In genomic region chr10:38143587-38143986, GRCh38 we compare ENCODE assay signal across 1 cellular context.
A peak's percentile ranks its signal among the peaks of the same experiment; 100 is the strongest.
TF ChIP-seq lines count a peak whose summit lies in the region.

No MANE protein-coding gene starts in this region.

TF ChIP-seq in HepG2, 621 proteins besides CTCF, POLR2A, EP300 and RAD21 (continued from another document and continues in another):
- peak; percentile 26; the same call in 1 of the 2 replicates for TF ChIP-seq CHD2 (IDR thresholded peaks at IDR 0.05; ENCODE audit: low read depth, low read length)
- TF ChIP-seq ZNF253 (CRISPR knock-in tag; IDR thresholded peaks at IDR 0.05; ENCODE audit: borderline replicate concordance) = no peak
- TF ChIP-seq HNF4A (CRISPR knock-in tag; IDR thresholded peaks at IDR 0.05) = peak; percentile 79
- peak; percentile 38; the same call in 1 of the 2 replicates for TF ChIP-seq MEIS1 (CRISPR knock-in tag; IDR thresholded peaks at IDR 0.05; ENCODE audit: borderline replicate concordance)
- TF ChIP-seq, protein P1, sequence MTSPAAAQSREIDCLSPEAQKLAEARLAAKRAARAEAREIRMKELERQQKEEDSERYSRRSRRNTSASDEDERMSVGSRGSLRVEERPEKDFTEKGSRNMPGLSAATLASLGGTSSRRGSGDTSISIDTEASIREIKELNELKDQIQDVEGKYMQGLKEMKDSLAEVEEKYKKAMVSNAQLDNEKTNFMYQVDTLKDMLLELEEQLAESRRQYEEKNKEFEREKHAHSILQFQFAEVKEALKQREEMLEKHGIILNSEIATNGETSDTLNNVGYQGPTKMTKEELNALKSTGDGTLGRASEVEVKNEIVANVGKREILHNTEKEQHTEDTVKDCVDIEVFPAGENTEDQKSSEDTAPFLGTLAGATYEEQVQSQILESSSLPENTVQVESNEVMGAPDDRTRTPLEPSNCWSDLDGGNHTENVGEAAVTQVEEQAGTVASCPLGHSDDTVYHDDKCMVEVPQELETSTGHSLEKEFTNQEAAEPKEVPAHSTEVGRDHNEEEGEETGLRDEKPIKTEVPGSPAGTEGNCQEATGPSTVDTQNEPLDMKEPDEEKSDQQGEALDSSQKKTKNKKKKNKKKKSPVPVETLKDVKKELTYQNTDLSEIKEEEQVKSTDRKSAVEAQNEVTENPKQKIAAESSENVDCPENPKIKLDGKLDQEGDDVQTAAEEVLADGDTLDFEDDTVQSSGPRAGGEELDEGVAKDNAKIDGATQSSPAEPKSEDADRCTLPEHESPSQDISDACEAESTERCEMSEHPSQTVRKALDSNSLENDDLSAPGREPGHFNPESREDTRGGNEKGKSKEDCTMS (CRISPR knock-in tag; conservative IDR thresholded peaks at IDR 0.05) = no peak
- no peak for TF ChIP-seq SYNCRIP (IDR thresholded peaks at IDR 0.05; ENCODE audit: insufficient read depth, low read depth, low read length)
- no peak for TF ChIP-seq AGO2 (optimal IDR thresholded peaks at IDR 0.05; ENCODE audit: low read depth, low read length)
- peak; percentile 80; the same call in 1 of the 2 replicates for TF ChIP-seq HMG20A (CRISPR knock-in tag; IDR thresholded peaks at IDR 0.05; ENCODE audit: borderline replicate concordance)
- peak; percentile 37; the same call in 1 of the 2 replicates for TF ChIP-seq ERF (CRISPR knock-in tag; IDR thresholded peaks at IDR 0.05)
- peak; percentile 56; the same call in 1 of the 2 replicates for TF ChIP-seq HDAC1 (CRISPR knock-in tag; IDR thresholded peaks at IDR 0.05)
- no peak for TF ChIP-seq ZNF121 (CRISPR knock-in tag; IDR thresholded peaks at IDR 0.05)
- 0 out of 2 replicates have a peak, but pooled peaks have one; percentile 41 for TF ChIP-seq ZZZ3 (CRISPR knock-in tag; IDR thresholded peaks at IDR 0.05; ENCODE audit: borderline replicate concordance)
- TF ChIP-seq, protein P2, sequence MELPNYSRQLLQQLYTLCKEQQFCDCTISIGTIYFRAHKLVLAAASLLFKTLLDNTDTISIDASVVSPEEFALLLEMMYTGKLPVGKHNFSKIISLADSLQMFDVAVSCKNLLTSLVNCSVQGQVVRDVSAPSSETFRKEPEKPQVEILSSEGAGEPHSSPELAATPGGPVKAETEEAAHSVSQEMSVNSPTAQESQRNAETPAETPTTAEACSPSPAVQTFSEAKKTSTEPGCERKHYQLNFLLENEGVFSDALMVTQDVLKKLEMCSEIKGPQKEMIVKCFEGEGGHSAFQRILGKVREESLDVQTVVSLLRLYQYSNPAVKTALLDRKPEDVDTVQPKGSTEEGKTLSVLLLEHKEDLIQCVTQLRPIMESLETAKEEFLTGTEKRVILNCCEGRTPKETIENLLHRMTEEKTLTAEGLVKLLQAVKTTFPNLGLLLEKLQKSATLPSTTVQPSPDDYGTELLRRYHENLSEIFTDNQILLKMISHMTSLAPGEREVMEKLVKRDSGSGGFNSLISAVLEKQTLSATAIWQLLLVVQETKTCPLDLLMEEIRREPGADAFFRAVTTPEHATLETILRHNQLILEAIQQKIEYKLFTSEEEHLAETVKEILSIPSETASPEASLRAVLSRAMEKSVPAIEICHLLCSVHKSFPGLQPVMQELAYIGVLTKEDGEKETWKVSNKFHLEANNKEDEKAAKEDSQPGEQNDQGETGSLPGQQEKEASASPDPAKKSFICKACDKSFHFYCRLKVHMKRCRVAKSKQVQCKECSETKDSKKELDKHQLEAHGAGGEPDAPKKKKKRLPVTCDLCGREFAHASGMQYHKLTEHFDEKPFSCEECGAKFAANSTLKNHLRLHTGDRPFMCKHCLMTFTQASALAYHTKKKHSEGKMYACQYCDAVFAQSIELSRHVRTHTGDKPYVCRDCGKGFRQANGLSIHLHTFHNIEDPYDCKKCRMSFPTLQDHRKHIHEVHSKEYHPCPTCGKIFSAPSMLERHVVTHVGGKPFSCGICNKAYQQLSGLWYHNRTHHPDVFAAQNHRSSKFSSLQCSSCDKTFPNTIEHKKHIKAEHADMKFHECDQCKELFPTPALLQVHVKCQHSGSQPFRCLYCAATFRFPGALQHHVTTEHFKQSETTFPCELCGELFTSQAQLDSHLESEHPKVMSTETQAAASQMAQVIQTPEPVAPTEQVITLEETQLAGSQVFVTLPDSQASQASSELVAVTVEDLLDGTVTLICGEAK (IDR thresholded peaks at IDR 0.05) = no peak
- TF ChIP-seq, protein P2 (CRISPR knock-in tag; IDR thresholded peaks at IDR 0.05) = peak; percentile 48; the same call in 1 of the 2 replicates
- TF ChIP-seq NR3C1 (CRISPR knock-in tag; IDR thresholded peaks at IDR 0.05) = no peak
- no peak for TF ChIP-seq ZNF773 (CRISPR knock-in tag; IDR thresholded peaks at IDR 0.05; ENCODE audit: borderline replicate concordance)
- TF ChIP-seq, protein P3, sequence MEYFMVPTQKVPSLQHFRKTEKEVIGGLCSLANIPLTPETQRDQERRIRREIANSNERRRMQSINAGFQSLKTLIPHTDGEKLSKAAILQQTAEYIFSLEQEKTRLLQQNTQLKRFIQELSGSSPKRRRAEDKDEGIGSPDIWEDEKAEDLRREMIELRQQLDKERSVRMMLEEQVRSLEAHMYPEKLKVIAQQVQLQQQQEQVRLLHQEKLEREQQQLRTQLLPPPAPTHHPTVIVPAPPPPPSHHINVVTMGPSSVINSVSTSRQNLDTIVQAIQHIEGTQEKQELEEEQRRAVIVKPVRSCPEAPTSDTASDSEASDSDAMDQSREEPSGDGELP (IDR thresholded peaks at IDR 0.05; ENCODE audit: borderline replicate concordance, low read depth) = peak; percentile 74; the same call in 1 of the 2 replicates
- TF ChIP-seq ZNF614 (CRISPR knock-in tag; IDR thresholded peaks at IDR 0.05; ENCODE audit: borderline replicate concordance) = 0 out of 2 replicates have a peak, but pooled peaks have one; percentile 20
- TF ChIP-seq ZNF672 (CRISPR knock-in tag; IDR thresholded peaks at IDR 0.05) = no peak
- no peak for TF ChIP-seq LCORL (IDR thresholded peaks at IDR 0.05)
- no peak for TF ChIP-seq LCORL (CRISPR knock-in tag; IDR thresholded peaks at IDR 0.05)
- TF ChIP-seq ATF5 (CRISPR knock-in tag; IDR thresholded peaks at IDR 0.05; ENCODE audit: low read depth) = no peak
- no peak for TF ChIP-seq ZNF577 (CRISPR knock-in tag; IDR thresholded peaks at IDR 0.05; ENCODE audit: borderline replicate concordance, low read depth)
- no peak for TF ChIP-seq RFXAP (CRISPR knock-in tag; IDR thresholded peaks at IDR 0.05; ENCODE audit: borderline replicate concordance)
- TF ChIP-seq ZNF878 (CRISPR knock-in tag; IDR thresholded peaks at IDR 0.05) = no peak
- TF ChIP-seq KAT2B (IDR thresholded peaks at IDR 0.05; ENCODE audit: borderline replicate concordance, low read depth, low read length) = no peak
- TF ChIP-seq, protein P4, sequence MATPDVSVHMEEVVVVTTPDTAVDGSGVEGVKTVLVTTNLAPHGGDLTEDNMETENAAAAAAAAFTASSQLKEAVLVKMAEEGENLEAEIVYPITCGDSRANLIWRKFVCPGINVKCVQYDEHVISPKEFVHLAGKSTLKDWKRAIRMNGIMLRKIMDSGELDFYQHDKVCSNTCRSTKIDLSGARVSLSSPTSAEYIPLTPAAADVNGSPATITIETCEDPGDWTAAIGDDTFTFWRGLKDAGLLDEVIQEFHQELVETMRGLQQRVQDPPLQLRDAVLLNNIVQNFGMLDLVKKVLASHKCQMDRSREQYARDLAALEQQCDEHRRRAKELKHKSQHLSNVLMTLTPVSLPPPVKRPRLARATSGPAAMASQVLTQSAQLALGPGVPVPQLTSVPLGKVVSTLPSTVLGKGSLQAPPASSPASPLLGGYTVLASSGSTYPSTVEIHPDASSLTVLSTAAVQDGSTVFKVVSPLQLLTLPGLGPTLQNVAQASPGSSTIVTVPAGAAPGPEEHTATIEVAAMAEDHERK (CRISPR knock-in tag; IDR thresholded peaks at IDR 0.05; ENCODE audit: low read depth) = no peak
- TF ChIP-seq, protein P5, sequence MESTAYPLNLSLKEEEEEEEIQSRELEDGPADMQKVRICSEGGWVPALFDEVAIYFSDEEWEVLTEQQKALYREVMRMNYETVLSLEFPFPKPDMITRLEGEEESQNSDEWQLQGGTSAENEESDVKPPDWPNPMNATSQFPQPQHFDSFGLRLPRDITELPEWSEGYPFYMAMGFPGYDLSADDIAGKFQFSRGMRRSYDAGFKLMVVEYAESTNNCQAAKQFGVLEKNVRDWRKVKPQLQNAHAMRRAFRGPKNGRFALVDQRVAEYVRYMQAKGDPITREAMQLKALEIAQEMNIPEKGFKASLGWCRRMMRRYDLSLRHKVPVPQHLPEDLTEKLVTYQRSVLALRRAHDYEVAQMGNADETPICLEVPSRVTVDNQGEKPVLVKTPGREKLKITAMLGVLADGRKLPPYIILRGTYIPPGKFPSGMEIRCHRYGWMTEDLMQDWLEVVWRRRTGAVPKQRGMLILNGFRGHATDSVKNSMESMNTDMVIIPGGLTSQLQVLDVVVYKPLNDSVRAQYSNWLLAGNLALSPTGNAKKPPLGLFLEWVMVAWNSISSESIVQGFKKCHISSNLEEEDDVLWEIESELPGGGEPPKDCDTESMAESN (CRISPR knock-in tag; conservative IDR thresholded peaks at IDR 0.05) = 0 out of 2 replicates have a peak, but pooled peaks have one; percentile 31
- TF ChIP-seq THAP11 (CRISPR knock-in tag; IDR thresholded peaks at IDR 0.05) = peak; percentile 68
- peak; percentile 51 for TF ChIP-seq TEAD3 (CRISPR knock-in tag; optimal IDR thresholded peaks at IDR 0.05; ENCODE audit: borderline replicate concordance)
- TF ChIP-seq NKX3-1 (CRISPR knock-in tag; IDR thresholded peaks at IDR 0.05) = no peak
- peak; percentile 40; the same call in 1 of the 2 replicates for TF ChIP-seq ZMYM4 (CRISPR knock-in tag; IDR thresholded peaks at IDR 0.05)
- TF ChIP-seq SPEN (CRISPR knock-in tag; IDR thresholded peaks at IDR 0.05; ENCODE audit: low read depth) = peak; percentile 51; the same call in 1 of the 2 replicates
- peak; percentile 57; the same call in 1 of the 2 replicates for TF ChIP-seq CBX5 (CRISPR knock-in tag; IDR thresholded peaks at IDR 0.05; ENCODE audit: borderline replicate concordance)
- no peak for TF ChIP-seq GATA4 (IDR thresholded peaks at IDR 0.05; ENCODE audit: borderline replicate concordance, low read depth)
- TF ChIP-seq, protein P6, sequence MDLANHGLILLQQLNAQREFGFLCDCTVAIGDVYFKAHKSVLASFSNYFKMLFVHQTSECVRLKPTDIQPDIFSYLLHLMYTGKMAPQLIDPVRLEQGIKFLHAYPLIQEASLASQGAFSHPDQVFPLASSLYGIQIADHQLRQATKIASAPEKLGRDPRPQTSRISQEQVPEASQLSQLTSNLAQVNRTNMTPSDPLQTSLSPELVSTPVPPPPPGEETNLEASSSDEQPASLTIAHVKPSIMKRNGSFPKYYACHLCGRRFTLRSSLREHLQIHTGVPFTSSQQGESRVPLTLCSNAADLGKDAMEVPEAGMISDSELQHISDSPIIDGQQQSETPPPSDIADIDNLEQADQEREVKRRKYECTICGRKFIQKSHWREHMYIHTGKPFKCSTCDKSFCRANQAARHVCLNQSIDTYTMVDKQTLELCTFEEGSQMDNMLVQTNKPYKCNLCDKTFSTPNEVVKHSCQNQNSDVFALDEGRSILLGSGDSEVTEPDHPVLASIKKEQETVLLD (CRISPR knock-in tag; IDR thresholded peaks at IDR 0.05; ENCODE audit: low read depth) = no peak
- TF ChIP-seq ZNF891 (CRISPR knock-in tag; IDR thresholded peaks at IDR 0.05) = no peak
- TF ChIP-seq MTA1 (CRISPR knock-in tag; IDR thresholded peaks at IDR 0.05; ENCODE audit: borderline replicate concordance) = no peak
- 0 out of 2 replicates have a peak, but pooled peaks have one; percentile 36 for TF ChIP-seq ZNF263 (CRISPR knock-in tag; IDR thresholded peaks at IDR 0.05)
- TF ChIP-seq, protein P7, sequence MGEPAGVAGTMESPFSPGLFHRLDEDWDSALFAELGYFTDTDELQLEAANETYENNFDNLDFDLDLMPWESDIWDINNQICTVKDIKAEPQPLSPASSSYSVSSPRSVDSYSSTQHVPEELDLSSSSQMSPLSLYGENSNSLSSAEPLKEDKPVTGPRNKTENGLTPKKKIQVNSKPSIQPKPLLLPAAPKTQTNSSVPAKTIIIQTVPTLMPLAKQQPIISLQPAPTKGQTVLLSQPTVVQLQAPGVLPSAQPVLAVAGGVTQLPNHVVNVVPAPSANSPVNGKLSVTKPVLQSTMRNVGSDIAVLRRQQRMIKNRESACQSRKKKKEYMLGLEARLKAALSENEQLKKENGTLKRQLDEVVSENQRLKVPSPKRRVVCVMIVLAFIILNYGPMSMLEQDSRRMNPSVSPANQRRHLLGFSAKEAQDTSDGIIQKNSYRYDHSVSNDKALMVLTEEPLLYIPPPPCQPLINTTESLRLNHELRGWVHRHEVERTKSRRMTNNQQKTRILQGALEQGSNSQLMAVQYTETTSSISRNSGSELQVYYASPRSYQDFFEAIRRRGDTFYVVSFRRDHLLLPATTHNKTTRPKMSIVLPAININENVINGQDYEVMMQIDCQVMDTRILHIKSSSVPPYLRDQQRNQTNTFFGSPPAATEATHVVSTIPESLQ (CRISPR knock-in tag; conservative IDR thresholded peaks at IDR 0.05) = no peak
- peak; percentile 91 for TF ChIP-seq RXRB (CRISPR knock-in tag; IDR thresholded peaks at IDR 0.05; ENCODE audit: borderline replicate concordance)
- no peak for TF ChIP-seq ZNF274 (CRISPR knock-in tag; IDR thresholded peaks at IDR 0.05)
- TF ChIP-seq FOSL1 (CRISPR knock-in tag; IDR thresholded peaks at IDR 0.05; ENCODE audit: borderline replicate concordance) = peak; percentile 86
- TF ChIP-seq MYNN (CRISPR knock-in tag; IDR thresholded peaks at IDR 0.05; ENCODE audit: low read depth) = no peak
- TF ChIP-seq CCAR2 (optimal IDR thresholded peaks at IDR 0.05; ENCODE audit: low read depth, low read length) = no peak
